In genomic region chr18:74631242-74632087, GRCh38 we compare ENCODE assay signal across 12 cellular contexts. TPM values are rescaled to one million over a fixed set of nuclear protein-coding genes. Genes with fewer than 3 reads are reported as not detected.
DNase-seq lines count a peak whose midpoint lies in the region; ATAC-seq, FAIRE-seq and TF ChIP-seq lines count a peak whose summit lies in the region.
"Had no signal": no experiment of that assay in that cellular context is flagged by ENCODE, and none has a peak within 500 bp of the region (broad histone marks: within the 10 kb centered on the region; RNA-seq: fewer than 3 reads in every experiment).

No MANE protein-coding gene starts in this region.

- 48% methylated on average over 8 of the region's 8 CpGs for WGBS in upper lobe of left lung, 2 donors

- H3K9ac ChIP-seq in astrocyte (ENCODE audit: low read length), result no peak overlapping the region

- no peak overlapping the region for H3K4me3 ChIP-seq in NB4 (ENCODE audit: low read depth, low read length)
- H3K4me3 ChIP-seq in astrocyte (ENCODE audit: insufficient read depth, low read depth, low read length), result no peak overlapping the region
- H3K4me3 ChIP-seq in upper lobe of left lung, result no peak overlapping the region
- H3K4me3 ChIP-seq: tibial artery had no signal

- peak in 1 of 2 donors; percentile 59 for ATAC-seq in natural killer cell treated with Interleukin-12 subunit alpha and Interleukin-12 subunit beta and Interleukin-15 and Interleukin-18, amount 100 ng/mL, for 72 hours
- no peak for ATAC-seq in upper lobe of left lung (ENCODE audit: low FRiP score in 2 of 2)
- no peak for ATAC-seq in HG02610 (IDR thresholded peaks at IDR 0.05; ENCODE audit: unreplicated experiment)
- ATAC-seq in GM18867 (IDR thresholded peaks at IDR 0.05; ENCODE audit: unreplicated experiment), result no peak
- ATAC-seq: SK-N-SH treated with all-trans-retinoic acid at 6 μM for 48 hours had no signal

- H3K36me3 ChIP-seq in astrocyte (ENCODE audit: insufficient read depth, low read length) (peaks cover 9% of the 10 kb centered on the region), upper lobe of left lung (peaks cover 0 to 33% (median 9%) of the 10 kb centered on the region in 4 donors)

- H3K27ac Mint-ChIP-seq in astrocyte (ENCODE audit: unreplicated experiment), result no peak overlapping the region
- peak overlapping the region; percentile 67 to 68 for H3K27ac Mint-ChIP-seq in natural killer cell treated with Interleukin-12 subunit alpha and Interleukin-12 subunit beta and Interleukin-15 and Interleukin-18, amount 100 ng/mL, for 72 hours

- TF ChIP-seq POLR2A in NB4 (IDR thresholded peaks at IDR 0.05; ENCODE audit: extremely low read depth, insufficient read length) (no peak), upper lobe of left lung (IDR thresholded peaks at IDR 0.05) (no peak)

- H3K36me3 Mint-ChIP-seq in astrocyte (ENCODE audit: low read depth, unreplicated experiment), result peaks cover 8% of the 10 kb centered on the region
- H3K36me3 Mint-ChIP-seq in natural killer cell treated with Interleukin-12 subunit alpha and Interleukin-12 subunit beta and Interleukin-15 and Interleukin-18, amount 100 ng/mL, for 72 hours, result peaks cover 20% of the 10 kb centered on the region

- H4K20me1 ChIP-seq in astrocyte (ENCODE audit: insufficient read depth, low read length), result peaks cover 22% of the 10 kb centered on the region

- H3K27me3 Mint-ChIP-seq in astrocyte (ENCODE audit: low read depth, unreplicated experiment), result no peaks in the 10 kb centered on the region
- H3K27me3 Mint-ChIP-seq in natural killer cell treated with Interleukin-12 subunit alpha and Interleukin-12 subunit beta and Interleukin-15 and Interleukin-18, amount 100 ng/mL, for 72 hours, result no peaks in the 10 kb centered on the region

- H3K9me3 ChIP-seq in astrocyte (ENCODE audit: insufficient read depth, low read depth, low read length), result no peaks in the 10 kb centered on the region
- H3K9me3 ChIP-seq in upper lobe of left lung, result no peaks in the 10 kb centered on the region
- H3K9me3 ChIP-seq: tibial artery had no signal

- no peak for FAIRE-seq in astrocyte (lab: Jason Lieb, UNC)

- H2AFZ ChIP-seq in astrocyte (ENCODE audit: low read depth, low read length), result no peak overlapping the region

- peak; percentile 70 for DNase-seq in SIG-M5 treated with dmso at 0.1 percent for 504 hours (lab: John Stamatoyannopoulos, UW; ENCODE audit: unreplicated experiment)
- no peak for DNase-seq in SIG-M5 (lab: John Stamatoyannopoulos, UW)
- DNase-seq in NB4 (ENCODE audit: low read depth), result peak; percentile 42
- DNase-seq in astrocyte (ENCODE audit: low read depth), result peak; percentile 44
- DNase-seq in natural killer cell treated with Interleukin-12 subunit alpha and Interleukin-12 subunit beta and Interleukin-15 and Interleukin-18, amount 100 ng/mL, for 72 hours (ENCODE audit: low spot score), result no peak
- no peak for DNase-seq in upper lobe of left lung
- DNase-seq: NCI-H345, nucleus accumbens, tibial artery had no signal

- peaks cover 15% of the 10 kb centered on the region for H3K4me1 Mint-ChIP-seq in astrocyte (ENCODE audit: low read depth, unreplicated experiment)
- H3K4me1 Mint-ChIP-seq in natural killer cell treated with Interleukin-12 subunit alpha and Interleukin-12 subunit beta and Interleukin-15 and Interleukin-18, amount 100 ng/mL, for 72 hours (ENCODE audit: low read depth in 2 of 2), result peaks cover 19 to 27% of the 10 kb centered on the region in 2 donors

- no peak overlapping the region for H3K27ac ChIP-seq in astrocyte (ENCODE audit: low read depth, low read length)
- no peak overlapping the region for H3K27ac ChIP-seq in upper lobe of left lung
- H3K27ac ChIP-seq: tibial artery had no signal

- peaks cover 20% of the 10 kb centered on the region for H3K79me2 ChIP-seq in astrocyte (ENCODE audit: insufficient read depth, low read length)

- no peaks in the 10 kb centered on the region for H3K9me3 Mint-ChIP-seq in astrocyte (ENCODE audit: unreplicated experiment)
- no peaks in the 10 kb centered on the region for H3K9me3 Mint-ChIP-seq in natural killer cell treated with Interleukin-12 subunit alpha and Interleukin-12 subunit beta and Interleukin-15 and Interleukin-18, amount 100 ng/mL, for 72 hours

- TF ChIP-seq CTCF in NB4 (IDR thresholded peaks at IDR 0.05; ENCODE audit: low read depth, low read length) (no peak), astrocyte (IDR thresholded peaks at IDR 0.05; ENCODE audit: insufficient read depth, low read depth, low read length) (no peak), upper lobe of left lung (IDR thresholded peaks at IDR 0.05) (no peak)

- no peaks in the 10 kb centered on the region for H3K27me3 ChIP-seq in astrocyte (ENCODE audit: insufficient read depth, low read length)
- no peaks in the 10 kb centered on the region for H3K27me3 ChIP-seq in upper lobe of left lung
- H3K27me3 ChIP-seq: tibial artery had no signal

- peaks cover 5% of the 10 kb centered on the region for H3K4me1 ChIP-seq in astrocyte (ENCODE audit: insufficient read depth, low read length)
- H3K4me1 ChIP-seq in upper lobe of left lung, result peaks cover 0 to 14% (median 4%) of the 10 kb centered on the region in 4 donors
- H3K4me1 ChIP-seq: tibial artery had no signal

- TF ChIP-seq EP300 in upper lobe of left lung (IDR thresholded peaks at IDR 0.05), result no peak

- H3K4me2 ChIP-seq in astrocyte (ENCODE audit: low read length), result peak overlapping the region; percentile 2

- H3K4me3 Mint-ChIP-seq in astrocyte (ENCODE audit: unreplicated experiment), result no peak overlapping the region
- H3K4me3 Mint-ChIP-seq in natural killer cell treated with Interleukin-12 subunit alpha and Interleukin-12 subunit beta and Interleukin-15 and Interleukin-18, amount 100 ng/mL, for 72 hours, result peak overlapping the region; percentile 78

RNA-seq across cellular contexts. Expression of gene ZNF407, which starts 33.8 kb away (rescaled TPM):
- total RNA-seq in astrocyte (11.7 and 13.8 TPM in 2 replicates), upper lobe of left lung (10 to 100 TPM; 12.2 to 77.5 (median 17.1) TPM)
- total RNA-seq in natural killer cell treated with Interleukin-12 subunit alpha and Interleukin-12 subunit beta and Interleukin-15 and Interleukin-18, amount 100 ng/mL, for 72 hours, result 10 to 100 TPM; 21.9 to 44.6 TPM

Comparison
In these comparisons a context has a peak if more than half of its experiments do, and no peak if none do; other contexts are left out.
1. DNase-seq: peak in SIG-M5 treated with dmso at 0.1 percent for 504 hours (single experiment), NB4 (single experiment) and astrocyte (single experiment); none in SIG-M5 (single experiment), natural killer cell treated with Interleukin-12 subunit alpha and Interleukin-12 subunit beta and Interleukin-15 and Interleukin-18, amount 100 ng/mL, for 72 hours (single experiment) and upper lobe of left lung (0 of 2).